Comparison of ENCODE assay signal across 1 cellular context in the genomic region with DNA sequence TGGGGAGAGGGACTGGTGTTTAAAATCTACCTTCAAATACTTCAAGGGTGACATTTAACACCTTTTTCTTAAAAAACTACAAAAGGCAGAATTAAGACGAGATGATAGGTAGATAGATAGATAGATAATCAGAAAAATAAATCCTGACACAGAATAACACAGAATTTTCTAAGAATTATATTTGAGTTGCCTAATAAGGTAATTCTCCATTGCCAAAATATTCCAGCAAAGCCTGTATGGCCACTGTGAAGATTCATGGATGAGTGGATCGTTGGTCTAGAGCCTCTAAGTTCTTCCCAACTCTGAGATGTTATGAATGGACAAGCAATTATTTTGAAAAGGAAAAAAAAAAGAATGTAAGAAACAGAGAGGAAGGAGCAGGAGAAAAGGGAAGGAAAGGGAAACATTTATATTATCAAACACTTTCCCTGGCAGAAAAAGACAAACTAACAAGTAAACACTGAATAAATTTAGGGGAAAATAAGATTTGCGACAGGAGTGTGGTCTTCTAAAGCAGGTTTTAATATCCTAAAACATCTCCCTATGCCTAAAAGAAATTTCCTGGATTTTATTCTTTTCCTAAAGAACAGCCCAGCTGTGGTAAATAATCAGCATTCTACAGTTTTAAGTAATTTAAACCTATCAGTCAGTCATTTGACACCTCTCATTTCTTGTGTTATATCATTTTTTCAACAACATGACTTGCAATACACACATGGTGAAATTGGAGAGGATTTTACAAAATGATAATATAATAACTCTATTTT.
TF ChIP-seq lines count a peak whose summit lies in the region.

No MANE protein-coding gene starts in this region.

TF ChIP-seq in K562, 482 proteins besides CTCF, POLR2A, EP300 and RAD21 (continues in another document):
- TF ChIP-seq ZNF24 (IDR thresholded peaks at IDR 0.05) (peak; percentile 63; the same call in 1 of the 2 replicates), CBFA2T3 (IDR thresholded peaks at IDR 0.05) (0 out of 2 replicates have a peak, but pooled peaks have one; percentile 26), PBX2 (CRISPR knock-in tag; IDR thresholded peaks at IDR 0.05; ENCODE audit: low read depth) (no peak), PBX2 (tag; conservative IDR thresholded peaks at IDR 0.05; ENCODE audit: low read depth) (peak; percentile 88), CREB5 (CRISPR knock-in tag; IDR thresholded peaks at IDR 0.05) (no peak), ZNF668 (CRISPR knock-in tag; IDR thresholded peaks at IDR 0.05) (no peak), FOXK2 (conservative IDR thresholded peaks at IDR 0.05 in 1 of 2, IDR thresholded peaks at IDR 0.05 in 1 of 2; ENCODE audit: low read depth in 2 of 2) (peak; percentile 42 to 54; a peak in 1 of 4 replicates), SMARCA5 (IDR thresholded peaks at IDR 0.05) (0 out of 2 replicates have a peak, but pooled peaks have one; percentile 3), SRF (CRISPR knock-in tag; IDR thresholded peaks at IDR 0.05) (peak in 1 of 2 experiments; percentile 74; a peak in 1 of 4 replicates), MTA3 (IDR thresholded peaks at IDR 0.05; ENCODE audit: borderline replicate concordance) (0 out of 2 replicates have a peak, but pooled peaks have one; percentile 11), ARID1B (IDR thresholded peaks at IDR 0.05) (peak; percentile 80), FOXJ2 (tag; IDR thresholded peaks at IDR 0.05) (no peak), SMARCC2 (IDR thresholded peaks at IDR 0.05; ENCODE audit: low read depth) (peak; percentile 73; the same call in 1 of the 2 replicates), TEAD4 (IDR thresholded peaks at IDR 0.05; ENCODE audit: low read length) (peak; percentile 38; the same call in 1 of the 2 replicates), TEAD4 (CRISPR knock-in tag; IDR thresholded peaks at IDR 0.05; ENCODE audit: borderline replicate concordance) (no peak), MAFK (IDR thresholded peaks at IDR 0.05; ENCODE audit: low read length) (peak; percentile 58; the same call in 1 of the 2 replicates), SMAD1 (IDR thresholded peaks at IDR 0.05; ENCODE audit: low read depth, low read length, partially characterized antibody) (no peak), CBX5 (IDR thresholded peaks at IDR 0.05; ENCODE audit: borderline replicate concordance, low read depth) (no peak), NFE2 (IDR thresholded peaks at IDR 0.05; ENCODE audit: low read depth) (peak; percentile 90), ZNF592 (IDR thresholded peaks at IDR 0.05) (0 out of 2 replicates have a peak, but pooled peaks have one; percentile 58), RFX5 (IDR thresholded peaks at IDR 0.05; ENCODE audit: low read depth, low read length) (0 out of 2 replicates have a peak, but pooled peaks have one; percentile 38), MAFF (IDR thresholded peaks at IDR 0.05; ENCODE audit: low read length) (peak; percentile 74; the same call in 1 of the 2 replicates), ETS2 (tag; IDR thresholded peaks at IDR 0.05; ENCODE audit: borderline replicate concordance, poor library complexity, severe bottlenecking) (no peak), BRD9 (IDR thresholded peaks at IDR 0.05; ENCODE audit: low read depth, partially characterized antibody) (peak; percentile 33), LEF1 (IDR thresholded peaks at IDR 0.05) (peak; percentile 53; the same call in 1 of the 2 replicates), TBL1XR1 (IDR thresholded peaks at IDR 0.05; ENCODE audit: low read length in 2 of 2) (peak in 1 of 2 experiments; percentile 31; a peak in 1 of 4 replicates), RAD51 (IDR thresholded peaks at IDR 0.05; ENCODE audit: borderline replicate concordance, low read depth) (no peak), GABPB2 (CRISPR knock-in tag; conservative IDR thresholded peaks at IDR 0.05) (no peak), ZNF316 (IDR thresholded peaks at IDR 0.05) (peak; percentile 91), SMARCA4 (IDR thresholded peaks at IDR 0.05) (peak; percentile 80; the same call in 1 of the 2 replicates), PHTF2 (CRISPR knock-in tag; IDR thresholded peaks at IDR 0.05) (no peak), NFATC3 (IDR thresholded peaks at IDR 0.05) (0 out of 2 replicates have a peak, but pooled peaks have one; percentile 16), C11orf30 (IDR thresholded peaks at IDR 0.05; ENCODE audit: low read depth) (peak; percentile 91), ZNF512 (tag; IDR thresholded peaks at IDR 0.05) (peak; percentile 66), FOXA3 (CRISPR knock-in tag; conservative IDR thresholded peaks at IDR 0.05 in 1 of 2, IDR thresholded peaks at IDR 0.05 in 1 of 2) (0 out of 4 replicates have a peak, but pooled peaks of 1 of the 2 experiments have one; percentile 21), DPF2 (IDR thresholded peaks at IDR 0.05) (peak; percentile 83), MAZ (CRISPR knock-in tag; conservative IDR thresholded peaks at IDR 0.05 in 1 of 2, IDR thresholded peaks at IDR 0.05 in 1 of 2) (peak in 1 of 2 experiments; percentile 25; a peak in 1 of 4 replicates), MBD1 (CRISPR knock-in tag; IDR thresholded peaks at IDR 0.05) (no peak), SMARCE1 (IDR thresholded peaks at IDR 0.05) (peak; percentile 62; the same call in 1 of the 2 replicates), STAG1 (CRISPR knock-in tag; IDR thresholded peaks at IDR 0.05; ENCODE audit: borderline replicate concordance) (no peak), TRIM24 (IDR thresholded peaks at IDR 0.05) (peak in 1 of 2 experiments; percentile 21; a peak in 1 of 4 replicates)
- TF ChIP-seq, protein P1, sequence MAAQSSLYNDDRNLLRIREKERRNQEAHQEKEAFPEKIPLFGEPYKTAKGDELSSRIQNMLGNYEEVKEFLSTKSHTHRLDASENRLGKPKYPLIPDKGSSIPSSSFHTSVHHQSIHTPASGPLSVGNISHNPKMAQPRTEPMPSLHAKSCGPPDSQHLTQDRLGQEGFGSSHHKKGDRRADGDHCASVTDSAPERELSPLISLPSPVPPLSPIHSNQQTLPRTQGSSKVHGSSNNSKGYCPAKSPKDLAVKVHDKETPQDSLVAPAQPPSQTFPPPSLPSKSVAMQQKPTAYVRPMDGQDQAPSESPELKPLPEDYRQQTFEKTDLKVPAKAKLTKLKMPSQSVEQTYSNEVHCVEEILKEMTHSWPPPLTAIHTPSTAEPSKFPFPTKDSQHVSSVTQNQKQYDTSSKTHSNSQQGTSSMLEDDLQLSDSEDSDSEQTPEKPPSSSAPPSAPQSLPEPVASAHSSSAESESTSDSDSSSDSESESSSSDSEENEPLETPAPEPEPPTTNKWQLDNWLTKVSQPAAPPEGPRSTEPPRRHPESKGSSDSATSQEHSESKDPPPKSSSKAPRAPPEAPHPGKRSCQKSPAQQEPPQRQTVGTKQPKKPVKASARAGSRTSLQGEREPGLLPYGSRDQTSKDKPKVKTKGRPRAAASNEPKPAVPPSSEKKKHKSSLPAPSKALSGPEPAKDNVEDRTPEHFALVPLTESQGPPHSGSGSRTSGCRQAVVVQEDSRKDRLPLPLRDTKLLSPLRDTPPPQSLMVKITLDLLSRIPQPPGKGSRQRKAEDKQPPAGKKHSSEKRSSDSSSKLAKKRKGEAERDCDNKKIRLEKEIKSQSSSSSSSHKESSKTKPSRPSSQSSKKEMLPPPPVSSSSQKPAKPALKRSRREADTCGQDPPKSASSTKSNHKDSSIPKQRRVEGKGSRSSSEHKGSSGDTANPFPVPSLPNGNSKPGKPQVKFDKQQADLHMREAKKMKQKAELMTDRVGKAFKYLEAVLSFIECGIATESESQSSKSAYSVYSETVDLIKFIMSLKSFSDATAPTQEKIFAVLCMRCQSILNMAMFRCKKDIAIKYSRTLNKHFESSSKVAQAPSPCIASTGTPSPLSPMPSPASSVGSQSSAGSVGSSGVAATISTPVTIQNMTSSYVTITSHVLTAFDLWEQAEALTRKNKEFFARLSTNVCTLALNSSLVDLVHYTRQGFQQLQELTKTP (IDR thresholded peaks at IDR 0.05; ENCODE audit: low read depth in 1 of 2, partially characterized antibody in 2 of 2), result peak in 1 of 2 experiments; percentile 42
